ENCODE assay signal across 13 cellular contexts in the genomic region with DNA sequence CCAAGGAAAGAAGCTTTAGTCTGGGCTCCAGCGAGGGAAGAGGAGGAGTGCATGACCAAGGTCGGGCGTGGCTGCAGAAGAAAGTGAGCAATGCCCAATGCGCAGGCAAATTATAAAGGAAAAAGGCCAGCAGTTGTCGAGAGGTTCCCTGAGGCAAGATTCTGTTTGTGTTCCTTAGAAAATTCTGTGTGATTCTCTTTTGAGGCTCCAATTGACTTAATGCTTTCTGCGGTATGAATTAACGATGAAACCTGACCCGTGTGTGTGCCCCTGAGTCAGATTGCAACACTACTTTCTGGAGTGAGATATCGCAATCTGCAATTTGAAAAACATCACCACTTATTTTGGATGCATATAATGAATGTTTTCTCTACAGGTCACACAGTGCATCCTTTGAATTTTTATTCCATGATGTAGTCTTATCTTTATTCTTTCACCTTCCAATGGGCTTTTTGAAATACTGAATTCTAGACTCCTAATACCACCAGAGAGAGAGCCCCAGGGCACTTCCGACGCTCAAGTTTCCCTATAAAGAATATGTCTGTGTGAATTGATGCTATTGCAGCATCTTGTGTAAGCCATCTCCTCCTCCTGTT.
DNase-seq lines count a peak whose midpoint lies in the region; ATAC-seq and TF ChIP-seq lines count a peak whose summit lies in the region.
"Had no signal": no experiment of that assay in that cellular context is flagged by ENCODE, and none has a peak within 500 bp of the region (broad histone marks: within the 10 kb centered on the region; RNA-seq: fewer than 3 reads in every experiment).

No MANE protein-coding gene starts in this region.

- ATAC-seq in HG03442 (IDR thresholded peaks at IDR 0.05; ENCODE audit: unreplicated experiment): no peak
- no peak for ATAC-seq in HG03135 (IDR thresholded peaks at IDR 0.05; ENCODE audit: unreplicated experiment)
- ATAC-seq in GM18517 (IDR thresholded peaks at IDR 0.05; ENCODE audit: unreplicated experiment): no peak

- TF ChIP-seq CTCF in NB4 (IDR thresholded peaks at IDR 0.05; ENCODE audit: low read depth, low read length): no peak

- H3K4me3 ChIP-seq in NB4 (ENCODE audit: low read depth, low read length): peak overlapping the region; percentile 32
- H3K4me3 ChIP-seq: BLaER1 had no signal

- DNase-seq in DMS79 treated with DMSO at 0.1 percent for 48 hours (lab: John Stamatoyannopoulos, UW) (peak; percentile 27), NB4 (ENCODE audit: low read depth) (peak; percentile 82), SW 1271 (lab: John Stamatoyannopoulos, UW) (peak; percentile 64 to 93), iris pigment epithelial cell (ENCODE audit: low read depth) (peak; percentile 86), DMS153 (lab: John Stamatoyannopoulos, UW) (no peak)
- DNase-seq: activated naive CD4-positive, alpha-beta T cell treated with anti-CD3 and anti-CD28 coated beads, Interleukin-2, amount 50 U/mL, for 16 hours; caudate nucleus; NCI-H2227 treated with DMSO at 0.1 percent for 48 hours; stimulated activated naive CD4-positive, alpha-beta T cell had no signal

- no peak for TF ChIP-seq POLR2A in NB4 (IDR thresholded peaks at IDR 0.05; ENCODE audit: extremely low read depth, insufficient read length)
